Comparison of ENCODE assay signal across 15 cellular contexts in genomic region chr10:27535312-27535711, GRCh38. TPM values are rescaled to one million over a fixed set of nuclear protein-coding genes. Genes with fewer than 3 reads are reported as not detected.
DNase-seq lines count a peak whose midpoint lies in the region; TF ChIP-seq lines count a peak whose summit lies in the region.
"Had no signal": no experiment of that assay in that cellular context is flagged by ENCODE, and none has a peak within 500 bp of the region (broad histone marks: within the 10 kb centered on the region; RNA-seq: fewer than 3 reads in every experiment).

No MANE protein-coding gene starts in this region.

- H3K4me2 ChIP-seq in BLaER1 (peak overlapping the region; percentile 4; the same call in 1 of the 2 replicates), H9 (ENCODE audit: insufficient read depth, insufficient read length, low read length) (peak overlapping the region; percentile 4)

- H3K4me1 ChIP-seq in BLaER1 = peaks cover 21% of the 10 kb centered on the region
- peaks cover 2% of the 10 kb centered on the region; the same call in 1 of the 2 replicates for H3K4me1 ChIP-seq in H9 (ENCODE audit: insufficient read depth, low read length)

- H3K23me2 ChIP-seq in H9 (ENCODE audit: insufficient read length, low read depth, low read length, poor library complexity, severe bottlenecking) = no peaks in the 10 kb centered on the region

- no peaks in the 10 kb centered on the region for H3K27me3 Mint-ChIP-seq in H9 (ENCODE audit: low read depth)
- H3K27me3 Mint-ChIP-seq: B cell; CD4-positive, alpha-beta memory T cell had no signal

- H2BK20ac ChIP-seq in H9 (ENCODE audit: low read depth, low read length, poor library complexity, severe bottlenecking) = no peak overlapping the region

- no peak overlapping the region for H2BK12ac ChIP-seq in H9 (ENCODE audit: insufficient read length, low read depth, low read length)

- in situ Hi-C loops in brain microvascular endothelial cell (cut with HindIII; ENCODE audit: low pct_ligation_motif_present, low sequenced_read_pairs) = no loop called here

- no peak overlapping the region for H2BK15ac ChIP-seq in H9 (ENCODE audit: low read depth, low read length)

- H3K14ac ChIP-seq in H9 (ENCODE audit: insufficient read depth, low read length) = no peak overlapping the region

- no peak overlapping the region for H3K23ac ChIP-seq in H9 (ENCODE audit: insufficient read length, low read depth, low read length)

- H3K27me3 ChIP-seq in BLaER1 (no peaks in the 10 kb centered on the region), H9 (ENCODE audit: insufficient read depth, low read length) (no peaks in the 10 kb centered on the region), brain microvascular endothelial cell (replicated peaks) (no peaks in the 10 kb centered on the region)

- no peak overlapping the region for H3K56ac ChIP-seq in H9 (ENCODE audit: insufficient read length, low read depth, low read length)

- H3K27ac Mint-ChIP-seq in H9 = no peak overlapping the region
- H3K27ac Mint-ChIP-seq: B cell; CD4-positive, alpha-beta memory T cell had no signal

- no peaks in the 10 kb centered on the region for H3K79me1 ChIP-seq in H9 (ENCODE audit: insufficient read depth, low read depth, low read length, poor library complexity, severe bottlenecking)

- no peak for DNase-seq in H9
- peak; percentile 2 for DNase-seq in iPS DF 4.7 (ENCODE audit: extremely low read depth, low spot score)
- DNase-seq in HCEC 1CT = no peak
- no peak for DNase-seq in T1000 (lab: John Stamatoyannopoulos, UW)
- DNase-seq in brain microvascular endothelial cell = no peak
- DNase-seq in stimulated activated CD4-positive, alpha-beta T cell treated with anti-CD3 and anti-CD28 coated beads, Interleukin-4, amount 100 ng/mL, for 1 hour = no peak
- DNase-seq: ACHN; CD4-positive, alpha-beta memory T cell; DND-41; GDM1; H7 had no signal

- no peak overlapping the region for H3K27ac ChIP-seq in BLaER1
- H3K27ac ChIP-seq in H9 (ENCODE audit: insufficient read length, low read depth, low read length) = no peak overlapping the region
- H3K27ac ChIP-seq in VCaP = peak overlapping the region; percentile 97
- H3K27ac ChIP-seq in brain microvascular endothelial cell = no peak overlapping the region

- no peak overlapping the region for H2BK120ac ChIP-seq in H9 (ENCODE audit: low read depth, low read length, poor library complexity, severe bottlenecking)

- no peak overlapping the region for H3K4me3 ChIP-seq in BLaER1
- no peak overlapping the region for H3K4me3 ChIP-seq in brain microvascular endothelial cell (ENCODE audit: low read depth, low read length)
- H3K4me3 ChIP-seq: K562 had no signal

- H3K36me3 ChIP-seq in BLaER1 (peaks cover 63% of the 10 kb centered on the region), brain microvascular endothelial cell (replicated peaks) (peaks cover 20% of the 10 kb centered on the region)

- whole genome bisulfite sequencing in H9 (ENCODE audit: extremely low coverage, insufficient read length, low lambda C conversion rate) = no CpG with 5 or more reads among the region's 4 CpGs

- H3K9me3 ChIP-seq in BLaER1 = no peaks in the 10 kb centered on the region
- H3K9me3 ChIP-seq in H9 (ENCODE audit: control insufficient read depth, low read depth, low read length) = no peaks in the 10 kb centered on the region

- no peak overlapping the region for H3K4me3 Mint-ChIP-seq in H9
- H3K4me3 Mint-ChIP-seq: B cell; CD4-positive, alpha-beta memory T cell had no signal

- no peak overlapping the region for H2AK5ac ChIP-seq in H9 (ENCODE audit: insufficient read length, low read length)

- no peak overlapping the region for H2AFZ ChIP-seq in H9 (ENCODE audit: low read length)

- H4K20me1 ChIP-seq in BLaER1 (0 out of 2 replicates have a peak, but pooled peaks cover 10% of the 10 kb centered on the region), H9 (ENCODE audit: control insufficient read depth, insufficient read depth, insufficient read length) (no peaks in the 10 kb centered on the region)

- no peaks in the 10 kb centered on the region for H3K9me3 Mint-ChIP-seq in H9
- H3K9me3 Mint-ChIP-seq: CD4-positive, alpha-beta memory T cell had no signal

- H3K4me1 Mint-ChIP-seq in H9 = peaks cover 6 to 9% of the 10 kb centered on the region in 2 experiments

- H3K9ac ChIP-seq in BLaER1 = no peak overlapping the region
- no peak overlapping the region for H3K9ac ChIP-seq in H9 (ENCODE audit: extremely low read depth, insufficient read length, low read length)

- H2BK5ac ChIP-seq in H9 (ENCODE audit: insufficient read length, low read length) = no peak overlapping the region

- H4K91ac ChIP-seq in H9 (ENCODE audit: insufficient read length, low read depth, low read length) = no peak overlapping the region

- H3T11ph ChIP-seq in H9 (ENCODE audit: low read length) = no peak overlapping the region

- H3K18ac ChIP-seq in H9 (ENCODE audit: insufficient read length, low read depth, low read length) = no peak overlapping the region

- no peak overlapping the region for H3K4ac ChIP-seq in H9 (ENCODE audit: low read depth, low read length)

- H4K5ac ChIP-seq in H9 (ENCODE audit: insufficient read length, low read depth, low read length) = no peak overlapping the region

- no peak overlapping the region for H4K8ac ChIP-seq in H9 (replicated peaks; ENCODE audit: insufficient read length, low read depth, low read length)

- TF ChIP-seq CTCF in H9 (conservative IDR thresholded peaks at IDR 0.05) = no peak
- TF ChIP-seq CTCF in VCaP (conservative IDR thresholded peaks at IDR 0.05) = no peak
- TF ChIP-seq CTCF in brain microvascular endothelial cell (IDR thresholded peaks at IDR 0.05; ENCODE audit: low read depth, low read length, missing control alignments) = no peak

- no peaks in the 10 kb centered on the region for H3K79me2 ChIP-seq in H9 (ENCODE audit: insufficient read depth, low read length)

- H3K36me3 Mint-ChIP-seq in H9 (ENCODE audit: insufficient read depth in 1 of 3, low read depth in 3 of 3) = peaks cover 0 to 18% (median 14%) of the 10 kb centered on the region in 3 experiments; a peak in 5 of 7 replicates

RNA-seq across cellular contexts. Expression of gene RAB18, which starts 31.2 kb away (rescaled TPM):
- total RNA-seq in H9 (2021) = 82.5 and 89.4 TPM in 2 replicates
